Comparison of ENCODE assay signal across 1 cellular context in genomic region chr11:68271781-68272608, GRCh38.
TF ChIP-seq lines count a peak whose summit lies in the region.

Gene C11orf24 (minus strand): TSS chr11:68271973. CDS start chr11:68263767, 8,206 bp downstream.

TF ChIP-seq in K562, 482 proteins besides CTCF, POLR2A, EP300 and RAD21 (continued from another document and continues in another):
- TF ChIP-seq ZBTB2 (IDR thresholded peaks at IDR 0.05) = peak; percentile 25; the same call in 1 of the 2 replicates
- peak; percentile 23 for TF ChIP-seq SAP30 (IDR thresholded peaks at IDR 0.05; ENCODE audit: borderline replicate concordance, insufficient read depth, low read depth, low read length, poor library complexity, severe bottlenecking)
- TF ChIP-seq CHD2 (IDR thresholded peaks at IDR 0.05; ENCODE audit: low read depth, low read length) = no peak
- TF ChIP-seq SMARCC2 (IDR thresholded peaks at IDR 0.05; ENCODE audit: low read depth) = no peak
- peak; percentile 64 to 77; a peak in 3 of 4 replicates for TF ChIP-seq UBTF (IDR thresholded peaks at IDR 0.05; ENCODE audit: borderline replicate concordance in 1 of 2, low read depth in 2 of 2, low read length in 2 of 2)
- TF ChIP-seq, protein P1, sequence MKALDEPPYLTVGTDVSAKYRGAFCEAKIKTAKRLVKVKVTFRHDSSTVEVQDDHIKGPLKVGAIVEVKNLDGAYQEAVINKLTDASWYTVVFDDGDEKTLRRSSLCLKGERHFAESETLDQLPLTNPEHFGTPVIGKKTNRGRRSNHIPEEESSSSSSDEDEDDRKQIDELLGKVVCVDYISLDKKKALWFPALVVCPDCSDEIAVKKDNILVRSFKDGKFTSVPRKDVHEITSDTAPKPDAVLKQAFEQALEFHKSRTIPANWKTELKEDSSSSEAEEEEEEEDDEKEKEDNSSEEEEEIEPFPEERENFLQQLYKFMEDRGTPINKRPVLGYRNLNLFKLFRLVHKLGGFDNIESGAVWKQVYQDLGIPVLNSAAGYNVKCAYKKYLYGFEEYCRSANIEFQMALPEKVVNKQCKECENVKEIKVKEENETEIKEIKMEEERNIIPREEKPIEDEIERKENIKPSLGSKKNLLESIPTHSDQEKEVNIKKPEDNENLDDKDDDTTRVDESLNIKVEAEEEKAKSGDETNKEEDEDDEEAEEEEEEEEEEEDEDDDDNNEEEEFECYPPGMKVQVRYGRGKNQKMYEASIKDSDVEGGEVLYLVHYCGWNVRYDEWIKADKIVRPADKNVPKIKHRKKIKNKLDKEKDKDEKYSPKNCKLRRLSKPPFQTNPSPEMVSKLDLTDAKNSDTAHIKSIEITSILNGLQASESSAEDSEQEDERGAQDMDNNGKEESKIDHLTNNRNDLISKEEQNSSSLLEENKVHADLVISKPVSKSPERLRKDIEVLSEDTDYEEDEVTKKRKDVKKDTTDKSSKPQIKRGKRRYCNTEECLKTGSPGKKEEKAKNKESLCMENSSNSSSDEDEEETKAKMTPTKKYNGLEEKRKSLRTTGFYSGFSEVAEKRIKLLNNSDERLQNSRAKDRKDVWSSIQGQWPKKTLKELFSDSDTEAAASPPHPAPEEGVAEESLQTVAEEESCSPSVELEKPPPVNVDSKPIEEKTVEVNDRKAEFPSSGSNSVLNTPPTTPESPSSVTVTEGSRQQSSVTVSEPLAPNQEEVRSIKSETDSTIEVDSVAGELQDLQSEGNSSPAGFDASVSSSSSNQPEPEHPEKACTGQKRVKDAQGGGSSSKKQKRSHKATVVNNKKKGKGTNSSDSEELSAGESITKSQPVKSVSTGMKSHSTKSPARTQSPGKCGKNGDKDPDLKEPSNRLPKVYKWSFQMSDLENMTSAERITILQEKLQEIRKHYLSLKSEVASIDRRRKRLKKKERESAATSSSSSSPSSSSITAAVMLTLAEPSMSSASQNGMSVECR (CRISPR knock-in tag; IDR thresholded peaks at IDR 0.05) = peak; percentile 86
- no peak for TF ChIP-seq PATZ1 (CRISPR knock-in tag; IDR thresholded peaks at IDR 0.05; ENCODE audit: borderline replicate concordance)
- no peak for TF ChIP-seq MEIS2 (IDR thresholded peaks at IDR 0.05; ENCODE audit: partially characterized antibody)
- TF ChIP-seq, protein P2, sequence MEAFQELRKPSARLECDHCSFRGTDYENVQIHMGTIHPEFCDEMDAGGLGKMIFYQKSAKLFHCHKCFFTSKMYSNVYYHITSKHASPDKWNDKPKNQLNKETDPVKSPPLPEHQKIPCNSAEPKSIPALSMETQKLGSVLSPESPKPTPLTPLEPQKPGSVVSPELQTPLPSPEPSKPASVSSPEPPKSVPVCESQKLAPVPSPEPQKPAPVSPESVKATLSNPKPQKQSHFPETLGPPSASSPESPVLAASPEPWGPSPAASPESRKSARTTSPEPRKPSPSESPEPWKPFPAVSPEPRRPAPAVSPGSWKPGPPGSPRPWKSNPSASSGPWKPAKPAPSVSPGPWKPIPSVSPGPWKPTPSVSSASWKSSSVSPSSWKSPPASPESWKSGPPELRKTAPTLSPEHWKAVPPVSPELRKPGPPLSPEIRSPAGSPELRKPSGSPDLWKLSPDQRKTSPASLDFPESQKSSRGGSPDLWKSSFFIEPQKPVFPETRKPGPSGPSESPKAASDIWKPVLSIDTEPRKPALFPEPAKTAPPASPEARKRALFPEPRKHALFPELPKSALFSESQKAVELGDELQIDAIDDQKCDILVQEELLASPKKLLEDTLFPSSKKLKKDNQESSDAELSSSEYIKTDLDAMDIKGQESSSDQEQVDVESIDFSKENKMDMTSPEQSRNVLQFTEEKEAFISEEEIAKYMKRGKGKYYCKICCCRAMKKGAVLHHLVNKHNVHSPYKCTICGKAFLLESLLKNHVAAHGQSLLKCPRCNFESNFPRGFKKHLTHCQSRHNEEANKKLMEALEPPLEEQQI (IDR thresholded peaks at IDR 0.05) = no peak
- peak; percentile 61 for TF ChIP-seq ATF1 (CRISPR knock-in tag; IDR thresholded peaks at IDR 0.05)
- peak; percentile 97 for TF ChIP-seq ATF1 (tag; IDR thresholded peaks at IDR 0.05)
- no peak for TF ChIP-seq YBX1 (IDR thresholded peaks at IDR 0.05)
- TF ChIP-seq ILF3 (IDR thresholded peaks at IDR 0.05; ENCODE audit: borderline replicate concordance) = no peak
- TF ChIP-seq PYGO2 (tag; IDR thresholded peaks at IDR 0.05) = no peak
- peak; percentile 89 for TF ChIP-seq EP400 (IDR thresholded peaks at IDR 0.05)
- TF ChIP-seq POLR2H (tag; IDR thresholded peaks at IDR 0.05; ENCODE audit: low read depth) = peak; percentile 84
- TF ChIP-seq, protein P3, sequence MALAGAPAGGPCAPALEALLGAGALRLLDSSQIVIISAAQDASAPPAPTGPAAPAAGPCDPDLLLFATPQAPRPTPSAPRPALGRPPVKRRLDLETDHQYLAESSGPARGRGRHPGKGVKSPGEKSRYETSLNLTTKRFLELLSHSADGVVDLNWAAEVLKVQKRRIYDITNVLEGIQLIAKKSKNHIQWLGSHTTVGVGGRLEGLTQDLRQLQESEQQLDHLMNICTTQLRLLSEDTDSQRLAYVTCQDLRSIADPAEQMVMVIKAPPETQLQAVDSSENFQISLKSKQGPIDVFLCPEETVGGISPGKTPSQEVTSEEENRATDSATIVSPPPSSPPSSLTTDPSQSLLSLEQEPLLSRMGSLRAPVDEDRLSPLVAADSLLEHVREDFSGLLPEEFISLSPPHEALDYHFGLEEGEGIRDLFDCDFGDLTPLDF (CRISPR knock-in tag; IDR thresholded peaks at IDR 0.05) = no peak
- TF ChIP-seq U2AF1 (optimal IDR thresholded peaks at IDR 0.05; ENCODE audit: low read depth, low read length) = peak; percentile 53
- no peak for TF ChIP-seq IFI16 (CRISPR knock-in tag; IDR thresholded peaks at IDR 0.05)
- TF ChIP-seq TRIM24 (IDR thresholded peaks at IDR 0.05) = no peak
- no peak for TF ChIP-seq E2F8 (IDR thresholded peaks at IDR 0.05; ENCODE audit: low read depth, partially characterized antibody)
- TF ChIP-seq LARP7 (IDR thresholded peaks at IDR 0.05) = no peak
- TF ChIP-seq, protein P4, sequence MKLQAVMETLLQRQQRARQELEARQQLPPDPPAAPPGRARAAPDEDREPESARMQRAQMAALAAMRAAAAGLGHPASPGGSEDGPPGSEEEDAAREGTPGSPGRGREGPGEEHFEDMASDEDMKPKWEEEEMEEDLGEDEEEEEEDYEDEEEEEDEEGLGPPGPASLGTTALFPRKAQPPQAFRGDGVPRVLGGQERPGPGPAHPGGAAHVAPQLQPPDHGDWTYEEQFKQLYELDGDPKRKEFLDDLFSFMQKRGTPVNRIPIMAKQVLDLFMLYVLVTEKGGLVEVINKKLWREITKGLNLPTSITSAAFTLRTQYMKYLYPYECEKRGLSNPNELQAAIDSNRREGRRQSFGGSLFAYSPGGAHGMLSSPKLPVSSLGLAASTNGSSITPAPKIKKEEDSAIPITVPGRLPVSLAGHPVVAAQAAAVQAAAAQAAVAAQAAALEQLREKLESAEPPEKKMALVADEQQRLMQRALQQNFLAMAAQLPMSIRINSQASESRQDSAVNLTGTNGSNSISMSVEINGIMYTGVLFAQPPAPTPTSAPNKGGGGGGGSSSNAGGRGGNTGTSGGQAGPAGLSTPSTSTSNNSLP (IDR thresholded peaks at IDR 0.05; ENCODE audit: borderline replicate concordance, low read depth, low read length) = no peak
- no peak for TF ChIP-seq ZNF507 (tag; conservative IDR thresholded peaks at IDR 0.05)
- no peak for TF ChIP-seq ARNT (IDR thresholded peaks at IDR 0.05)
- TF ChIP-seq MEF2D (tag; conservative IDR thresholded peaks at IDR 0.05; ENCODE audit: low read depth) = peak; percentile 85
- TF ChIP-seq, protein P5, sequence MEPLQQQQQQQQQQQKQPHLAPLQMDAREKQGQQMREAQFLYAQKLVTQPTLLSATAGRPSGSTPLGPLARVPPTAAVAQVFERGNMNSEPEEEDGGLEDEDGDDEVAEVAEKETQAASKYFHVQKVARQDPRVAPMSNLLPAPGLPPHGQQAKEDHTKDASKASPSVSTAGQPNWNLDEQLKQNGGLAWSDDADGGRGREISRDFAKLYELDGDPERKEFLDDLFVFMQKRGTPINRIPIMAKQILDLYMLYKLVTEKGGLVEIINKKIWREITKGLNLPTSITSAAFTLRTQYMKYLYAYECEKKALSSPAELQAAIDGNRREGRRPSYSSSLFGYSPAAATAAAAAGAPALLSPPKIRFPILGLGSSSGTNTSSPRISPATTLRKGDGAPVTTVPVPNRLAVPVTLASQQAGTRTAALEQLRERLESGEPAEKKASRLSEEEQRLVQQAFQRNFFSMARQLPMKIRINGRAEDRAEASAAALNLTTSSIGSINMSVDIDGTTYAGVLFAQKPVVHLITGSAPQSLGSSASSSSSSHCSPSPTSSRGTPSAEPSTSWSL (CRISPR knock-in tag; IDR thresholded peaks at IDR 0.05; ENCODE audit: borderline replicate concordance) = no peak
- peak; percentile 99 for TF ChIP-seq POLR2G (IDR thresholded peaks at IDR 0.05; ENCODE audit: low read depth, low read length)
- TF ChIP-seq ZKSCAN8 (CRISPR knock-in tag; IDR thresholded peaks at IDR 0.05) = no peak
- peak; percentile 32 for TF ChIP-seq NR2C2 (CRISPR knock-in tag; IDR thresholded peaks at IDR 0.05)
- no peak; the same call in 1 of the 2 replicates for TF ChIP-seq NR2C2 (tag; IDR thresholded peaks at IDR 0.05)
- no peak for TF ChIP-seq GATA2 (CRISPR knock-in tag; IDR thresholded peaks at IDR 0.05)
- TF ChIP-seq FOXO4 (CRISPR knock-in tag; IDR thresholded peaks at IDR 0.05) = no peak
- peak; percentile 58; the same call in 1 of the 2 replicates for TF ChIP-seq SMARCE1 (IDR thresholded peaks at IDR 0.05)
- no peak for TF ChIP-seq ZNF217 (CRISPR knock-in tag; IDR thresholded peaks at IDR 0.05)
- TF ChIP-seq SMAD3 (CRISPR knock-in tag; conservative IDR thresholded peaks at IDR 0.05) = no peak
- TF ChIP-seq PRPF4 (IDR thresholded peaks at IDR 0.05; ENCODE audit: insufficient read depth, low read depth, low read length, poor library complexity, severe bottlenecking) = peak; percentile 75
- TF ChIP-seq TCF7L2 (IDR thresholded peaks at IDR 0.05; ENCODE audit: low read depth, low read length) = no peak
